Comparison of ENCODE assay signal across 1 cellular context in the genomic region with DNA sequence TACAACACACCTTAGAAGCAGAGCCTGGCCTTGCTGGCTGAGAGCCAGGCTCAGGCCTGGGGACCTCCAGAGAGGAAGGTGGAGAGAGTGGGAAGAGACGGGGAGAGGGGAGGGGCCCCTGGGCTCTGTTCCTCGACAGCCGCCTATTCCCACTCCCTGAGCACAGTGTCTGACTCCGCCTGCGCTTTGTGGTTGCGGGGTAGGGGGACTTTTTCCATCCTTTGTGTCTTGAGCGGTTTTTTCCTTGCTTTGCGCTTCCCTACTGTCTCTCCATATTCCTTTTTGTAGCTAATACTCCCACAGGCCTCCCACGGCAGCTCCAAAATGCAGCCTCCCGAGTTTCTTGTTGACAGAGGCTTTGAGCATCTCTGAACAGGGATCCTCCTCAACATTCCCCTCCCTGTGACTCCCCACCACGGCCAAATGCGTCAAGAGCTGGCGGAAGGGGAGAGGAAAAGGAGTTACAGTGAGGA.
TF ChIP-seq lines count a peak whose summit lies in the region.

No MANE protein-coding gene starts in this region.

TF ChIP-seq in K562, 482 proteins besides CTCF, POLR2A, EP300 and RAD21:
- TF ChIP-seq ZBTB33 (CRISPR knock-in tag; IDR thresholded peaks at IDR 0.05) (peak; percentile 65), NFIC (IDR thresholded peaks at IDR 0.05) (peak; percentile 67), HEY1 (CRISPR knock-in tag; IDR thresholded peaks at IDR 0.05; ENCODE audit: borderline replicate concordance) (no peak), ETS2 (tag; IDR thresholded peaks at IDR 0.05; ENCODE audit: borderline replicate concordance, poor library complexity, severe bottlenecking) (no peak)
TF ChIP-seq in K562: peak in this region for 2.
